ENCODE assay signal across 11 cellular contexts in genomic region chr1:2126331-2127180, GRCh38.
A peak's percentile ranks its signal among the peaks of the same experiment; 100 is the strongest.
DNase-seq lines count a peak whose midpoint lies in the region; ATAC-seq and TF ChIP-seq lines count a peak whose summit lies in the region.
"Had no signal": no experiment of that assay in that cellular context is flagged by ENCODE, and none has a peak within 500 bp of the region (broad histone marks: within the 10 kb centered on the region; RNA-seq: fewer than 3 reads in every experiment).

No MANE protein-coding gene starts in this region.

- no peak for TF ChIP-seq CTCF in left lung (IDR thresholded peaks at IDR 0.05)

- no peaks in the 10 kb centered on the region for H3K36me3 ChIP-seq in left lung
- no peaks in the 10 kb centered on the region for H3K36me3 ChIP-seq in aorta (ENCODE audit: control insufficient read depth in 1 of 2, insufficient read depth in 2 of 2, low read length in 1 of 2)

- peaks cover 7% of the 10 kb centered on the region for H3K9me3 Mint-ChIP-seq in activated naive CD4-positive, alpha-beta T cell treated with anti-CD3 and anti-CD28 coated beads, Interleukin-2, amount 10 ng/mL, durations not matched to agents 7 days and 5 days
- H3K9me3 Mint-ChIP-seq in activated T-helper 1 cell treated with anti-CD3 and anti-CD28 coated beads, Interleukin-12 subunit alpha, Interleukin-12 subunit beta, Interleukin-2, Interleukin-4 antibody, amounts not matched to agents 30 ng/mL and 10 ng/mL and 1 ng/mL, durations not matched to agents 14 hours and 24 hours and 36 hours, result peaks cover 2% of the 10 kb centered on the region

- peaks cover 14% of the 10 kb centered on the region for H3K4me1 Mint-ChIP-seq in activated naive CD4-positive, alpha-beta T cell treated with anti-CD3 and anti-CD28 coated beads, Interleukin-2, amount 10 ng/mL, durations not matched to agents 7 days and 5 days
- peaks cover 5% of the 10 kb centered on the region for H3K4me1 Mint-ChIP-seq in activated T-helper 1 cell treated with anti-CD3 and anti-CD28 coated beads, Interleukin-12 subunit alpha, Interleukin-12 subunit beta, Interleukin-2, Interleukin-4 antibody, amounts not matched to agents 30 ng/mL and 10 ng/mL and 1 ng/mL, durations not matched to agents 14 hours and 24 hours and 36 hours (ENCODE audit: low read depth)

- H3K9me3 ChIP-seq in left lung (no peaks in the 10 kb centered on the region), aorta (ENCODE audit: control insufficient read depth, low read length) (no peaks in the 10 kb centered on the region)

- H3K36me3 Mint-ChIP-seq in activated naive CD4-positive, alpha-beta T cell treated with anti-CD3 and anti-CD28 coated beads, Interleukin-2, amount 10 ng/mL, durations not matched to agents 7 days and 5 days, result peaks cover 1% of the 10 kb centered on the region
- H3K36me3 Mint-ChIP-seq in activated T-helper 1 cell treated with anti-CD3 and anti-CD28 coated beads, Interleukin-12 subunit alpha, Interleukin-12 subunit beta, Interleukin-2, Interleukin-4 antibody, amounts not matched to agents 30 ng/mL and 10 ng/mL and 1 ng/mL, durations not matched to agents 14 hours and 24 hours and 36 hours (ENCODE audit: low read depth), result no peaks in the 10 kb centered on the region

- peaks cover 21% of the 10 kb centered on the region for H3K27me3 Mint-ChIP-seq in activated naive CD4-positive, alpha-beta T cell treated with anti-CD3 and anti-CD28 coated beads, Interleukin-2, amount 10 ng/mL, durations not matched to agents 7 days and 5 days
- H3K27me3 Mint-ChIP-seq in activated T-helper 1 cell treated with anti-CD3 and anti-CD28 coated beads, Interleukin-12 subunit alpha, Interleukin-12 subunit beta, Interleukin-2, Interleukin-4 antibody, amounts not matched to agents 30 ng/mL and 10 ng/mL and 1 ng/mL, durations not matched to agents 14 hours and 24 hours and 36 hours (ENCODE audit: insufficient read depth), result peaks cover 3% of the 10 kb centered on the region

- no peak overlapping the region for H3K4me3 ChIP-seq in left lung
- H3K4me3 ChIP-seq in aorta (ENCODE audit: low read length in 2 of 2), result no peak overlapping the region

- peak overlapping the region; percentile 53 for H3K4me3 Mint-ChIP-seq in activated naive CD4-positive, alpha-beta T cell treated with anti-CD3 and anti-CD28 coated beads, Interleukin-2, amount 10 ng/mL, durations not matched to agents 7 days and 5 days
- peak overlapping the region; percentile 45 for H3K4me3 Mint-ChIP-seq in activated T-helper 1 cell treated with anti-CD3 and anti-CD28 coated beads, Interleukin-12 subunit alpha, Interleukin-12 subunit beta, Interleukin-2, Interleukin-4 antibody, amounts not matched to agents 30 ng/mL and 10 ng/mL and 1 ng/mL, durations not matched to agents 14 hours and 24 hours and 36 hours

- intact Hi-C loops in activated T-helper 1 cell treated with anti-CD3 and anti-CD28 coated beads, Interleukin-12 subunit alpha, Interleukin-12 subunit beta, Interleukin-2, Interleukin-4 antibody, amounts not matched to agents 30 ng/mL and 10 ng/mL and 1 ng/mL, durations not matched to agents 14 hours and 24 hours and 36 hours (cut with micrococcal nuclease), result no loop called here
- intact Hi-C loops in left lung (cut with DNase I), result no loop called here
- intact Hi-C loops in aorta (cut with DNase I), result no loop called here

- CTCF ChIA-PET in activated naive CD4-positive, alpha-beta T cell treated with anti-CD3 and anti-CD28 coated beads, Interleukin-2, amount 10 ng/mL, durations not matched to agents 7 days and 5 days (lab: Charles Lee), result interaction anchor here (1.0 to 1.5 kb wide), 4 partner anchors 12 to 256 kb away, joined by 3 to 6 read pairs (median 3); no protein-coding TSS in a partner anchor

- H3K4me1 ChIP-seq in left lung (peaks cover 5 to 24% of the 10 kb centered on the region in 2 donors), aorta (ENCODE audit: control insufficient read depth in 1 of 2, insufficient read depth in 2 of 2, low read length in 2 of 2) (no peaks in the 10 kb centered on the region)

- WGBS in aorta, 2 donors, result 86 to 88% methylated on average over 39 of the region's 39 CpGs

- peak; percentile 48 for DNase-seq in activated naive CD4-positive, alpha-beta T cell treated with anti-CD3 and anti-CD28 coated beads, Interleukin-2, amount 10 ng/mL, durations not matched to agents 7 days and 5 days
- DNase-seq in activated naive CD4-positive, alpha-beta T cell treated with anti-CD3 and anti-CD28 coated beads, Interleukin-2, amount 50 U/mL, for 16 hours, result no peak
- no peak for DNase-seq in activated T-helper 1 cell treated with anti-CD3 and anti-CD28 coated beads, Interleukin-12 subunit alpha, Interleukin-12 subunit beta, Interleukin-2, Interleukin-4 antibody, amounts not matched to agents 30 ng/mL and 10 ng/mL and 1 ng/mL, durations not matched to agents 14 hours and 24 hours and 36 hours (ENCODE audit: low spot score)
- DNase-seq in left lung (peak; percentile 35 to 69), aorta (peak; percentile 46 to 64)
- DNase-seq: activated CD4-positive, alpha-beta T cell treated with anti-CD3 and anti-CD28 coated beads for 4 hours; NCI-H2029 treated with DMSO at 0.1 percent for 48 hours; SHP77 had no signal

- ATAC-seq in left lung, result peak; percentile 1
- ATAC-seq in aorta (ENCODE audit: low FRiP score), result no peak
- ATAC-seq in HG03342 (IDR thresholded peaks at IDR 0.05; ENCODE audit: unreplicated experiment), result no peak
- no peak for ATAC-seq in HG03565 (IDR thresholded peaks at IDR 0.05; ENCODE audit: unreplicated experiment)
- ATAC-seq in GM18502 (IDR thresholded peaks at IDR 0.05; ENCODE audit: poor library complexity, unreplicated experiment), result no peak

- H3K27me3 ChIP-seq in left lung, result peaks cover 0 to 22% of the 10 kb centered on the region in 2 donors
- H3K27me3 ChIP-seq in aorta (ENCODE audit: control insufficient read depth in 1 of 2, insufficient read depth in 2 of 2, low read length in 1 of 2), result no peaks in the 10 kb centered on the region

- peak overlapping the region; percentile 63 to 78 for H3K27ac ChIP-seq in left lung
- no peak overlapping the region for H3K27ac ChIP-seq in aorta (ENCODE audit: low read depth in 1 of 2, low read length in 2 of 2)

- peak overlapping the region; percentile 78 for H3K27ac Mint-ChIP-seq in activated naive CD4-positive, alpha-beta T cell treated with anti-CD3 and anti-CD28 coated beads, Interleukin-2, amount 10 ng/mL, durations not matched to agents 7 days and 5 days
- H3K27ac Mint-ChIP-seq in activated T-helper 1 cell treated with anti-CD3 and anti-CD28 coated beads, Interleukin-12 subunit alpha, Interleukin-12 subunit beta, Interleukin-2, Interleukin-4 antibody, amounts not matched to agents 30 ng/mL and 10 ng/mL and 1 ng/mL, durations not matched to agents 14 hours and 24 hours and 36 hours, result no peak overlapping the region

Comparison
In these comparisons a context has a peak if more than half of its experiments do, and no peak if none do; other contexts are left out.
1. DNase-seq: peak in activated naive CD4-positive, alpha-beta T cell treated with anti-CD3 and anti-CD28 coated beads, Interleukin-2, amount 10 ng/mL, durations not matched to agents 7 days and 5 days (single experiment), left lung (2 of 2) and aorta (2 of 2); none in activated naive CD4-positive, alpha-beta T cell treated with anti-CD3 and anti-CD28 coated beads, Interleukin-2, amount 50 U/mL, for 16 hours (single experiment) and activated T-helper 1 cell treated with anti-CD3 and anti-CD28 coated beads, Interleukin-12 subunit alpha, Interleukin-12 subunit beta, Interleukin-2, Interleukin-4 antibody, amounts not matched to agents 30 ng/mL and 10 ng/mL and 1 ng/mL, durations not matched to agents 14 hours and 24 hours and 36 hours (single experiment).
2. H3K27ac ChIP-seq: peak in left lung (2 of 2); none in aorta (0 of 2).